8 cellular contexts compared by ENCODE assay signal in the genomic region with DNA sequence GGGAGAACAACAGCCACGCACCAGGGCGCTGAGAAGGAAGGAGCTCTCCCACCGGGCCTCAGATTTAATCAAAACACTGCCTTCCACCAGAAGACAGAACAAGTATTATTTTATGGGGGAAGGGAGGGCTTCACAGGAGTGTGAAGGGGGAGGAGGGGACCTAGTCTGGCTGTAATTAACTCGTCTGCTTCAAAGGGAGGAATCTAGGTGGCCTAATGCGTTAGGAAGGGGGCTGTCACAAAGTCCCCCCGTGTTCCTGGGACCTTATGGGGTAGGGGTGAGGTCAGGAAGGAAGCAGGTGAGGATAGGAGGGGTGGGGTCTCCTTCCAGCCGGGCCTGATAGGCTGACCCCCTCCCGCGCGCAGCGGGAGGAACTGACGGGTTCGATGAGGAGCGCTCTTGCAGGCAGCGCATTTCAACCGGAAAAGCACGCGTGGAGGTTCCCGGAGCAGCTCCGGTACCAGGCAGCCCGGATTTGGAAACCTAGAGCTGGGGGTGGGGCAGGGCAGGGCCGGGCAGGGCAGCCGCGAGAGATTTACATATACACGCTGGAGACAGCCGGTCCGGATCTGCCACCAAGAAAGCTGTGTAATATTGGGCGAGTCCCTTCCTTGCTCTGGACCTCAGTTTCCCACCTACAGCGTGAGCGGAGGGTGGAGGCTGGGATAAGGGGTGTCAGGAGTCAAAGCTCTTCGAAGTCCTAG. TPM values are rescaled to one million over a fixed set of nuclear protein-coding genes. Genes with fewer than 3 reads are reported as not detected.
DNase-seq lines count a peak whose midpoint lies in the region; ATAC-seq, FAIRE-seq and TF ChIP-seq lines count a peak whose summit lies in the region.

No MANE protein-coding gene starts in this region.

- TF ChIP-seq CTCF in fibroblast of mammary gland (conservative IDR thresholded peaks at IDR 0.05; ENCODE audit: control insufficient read depth, insufficient read depth, low read depth, low read length): no peak
- no peak for TF ChIP-seq CTCF in neural crest cell (conservative IDR thresholded peaks at IDR 0.05)

- CTCF ChIA-PET in activated CD4-positive, alpha-beta T cell treated with anti-CD3 and anti-CD28 coated beads for 36 hours (lab: Charles Lee): interaction anchor here (0.5 to 1.4 kb wide), 5 partner anchors 20 to 312 kb away, joined by 3 to 5 read pairs (median 3); no protein-coding TSS in a partner anchor

- POLR2A ChIA-PET in activated CD4-positive, alpha-beta T cell treated with anti-CD3 and anti-CD28 coated beads for 36 hours (lab: Charles Lee): interaction anchor here (0.7 kb wide), 1 partner anchor 161 kb away, joined by 3 read pairs; no protein-coding TSS in a partner anchor

- no peak overlapping the region for H3K27ac Mint-ChIP-seq in activated CD4-positive, alpha-beta T cell treated with anti-CD3 and anti-CD28 coated beads for 36 hours
- no peak overlapping the region for H3K27ac Mint-ChIP-seq in neural crest cell (ENCODE audit: unreplicated experiment)

- intact Hi-C loops in activated CD4-positive, alpha-beta T cell treated with anti-CD3 and anti-CD28 coated beads for 36 hours (cut with DNase I, micrococcal nuclease): loop anchor here in 1 of 2 experiments (2.0 to 5.0 kb wide), 6 partner anchors 20 to 1030 kb away; partner anchors contain the start of genes DCAF10, POLR1E and TOMM5

- ATAC-seq in activated CD4-positive, alpha-beta T cell treated with anti-CD3 and anti-CD28 coated beads for 36 hours: no peak
- no peak for ATAC-seq in HG02642 (IDR thresholded peaks at IDR 0.05; ENCODE audit: poor library complexity, unreplicated experiment)

- H3K4me3 ChIP-seq in fibroblast of mammary gland (ENCODE audit: control insufficient read depth, low read depth, low read length): peak overlapping the region; percentile 76

- peaks cover 15% of the 10 kb centered on the region for H3K4me1 Mint-ChIP-seq in activated CD4-positive, alpha-beta T cell treated with anti-CD3 and anti-CD28 coated beads for 36 hours
- H3K4me1 Mint-ChIP-seq in neural crest cell: peaks cover 54% of the 10 kb centered on the region

- DNase-seq in activated CD4-positive, alpha-beta T cell treated with anti-CD3 and anti-CD28 coated beads for 36 hours: peak; percentile 45
- no peak for DNase-seq in activated CD4-positive, alpha-beta T cell treated with anti-CD3 and anti-CD28 coated beads for 1 hour
- peak; percentile 20 for DNase-seq in activated CD8-positive, alpha-beta memory T cell treated with anti-CD3 and anti-CD28 coated beads, Interleukin-2, amount 50 U/mL, for 4 hours
- no peak for DNase-seq in fibroblast of mammary gland (ENCODE audit: low read depth)
- DNase-seq in neural crest cell (ENCODE audit: low read depth, low spot score): no peak
- no peak for DNase-seq in NCI-H2107 (lab: John Stamatoyannopoulos, UW)
- no peak for DNase-seq in urothelium cell line (ENCODE audit: low spot score)

- H3K36me3 Mint-ChIP-seq in activated CD4-positive, alpha-beta T cell treated with anti-CD3 and anti-CD28 coated beads for 36 hours (ENCODE audit: low read depth): no peaks in the 10 kb centered on the region
- H3K36me3 Mint-ChIP-seq in neural crest cell (ENCODE audit: low read depth): no peaks in the 10 kb centered on the region

- H3K4me3 Mint-ChIP-seq in activated CD4-positive, alpha-beta T cell treated with anti-CD3 and anti-CD28 coated beads for 36 hours: peak overlapping the region; percentile 69
- H3K4me3 Mint-ChIP-seq in neural crest cell: peak overlapping the region; percentile 90

- peaks cover 7% of the 10 kb centered on the region for H3K27me3 Mint-ChIP-seq in activated CD4-positive, alpha-beta T cell treated with anti-CD3 and anti-CD28 coated beads for 36 hours
- peaks cover 62% of the 10 kb centered on the region for H3K27me3 Mint-ChIP-seq in neural crest cell (ENCODE audit: low read depth)

- no peak for FAIRE-seq in urothelium cell line (lab: Jason Lieb, UNC)

- H3K9me3 Mint-ChIP-seq in activated CD4-positive, alpha-beta T cell treated with anti-CD3 and anti-CD28 coated beads for 36 hours (ENCODE audit: low read depth): no peaks in the 10 kb centered on the region
- H3K9me3 Mint-ChIP-seq in neural crest cell: no peaks in the 10 kb centered on the region

RNA-seq across cellular contexts. Expression of gene SHB, which starts 2.0 kb away (rescaled TPM):
- 1 to 10 TPM; 1.2 to 1.3 TPM for total RNA-seq in activated CD4-positive, alpha-beta T cell treated with anti-CD3 and anti-CD28 coated beads for 36 hours
- 4.6 and 4.8 TPM in 2 replicates for total RNA-seq in neural crest cell

Comparison
In these comparisons a context has a peak if more than half of its experiments do, and no peak if none do; other contexts are left out.
1. DNase-seq: peak in activated CD4-positive, alpha-beta T cell treated with anti-CD3 and anti-CD28 coated beads for 36 hours (single experiment) and activated CD8-positive, alpha-beta memory T cell treated with anti-CD3 and anti-CD28 coated beads, Interleukin-2, amount 50 U/mL, for 4 hours (single experiment); none in activated CD4-positive, alpha-beta T cell treated with anti-CD3 and anti-CD28 coated beads for 1 hour (single experiment), fibroblast of mammary gland (single experiment), neural crest cell (single experiment), NCI-H2107 (single experiment) and urothelium cell line (single experiment).